1 cellular context compared by ENCODE assay signal in genomic region chr13:43730642-43731041, GRCh38.
TF ChIP-seq lines count a peak whose summit lies in the region.

No MANE protein-coding gene starts in this region.

TF ChIP-seq in WTC11, 78 proteins besides CTCF, POLR2A, EP300 and RAD21 (continued from another document):
- TF ChIP-seq, protein P1, sequence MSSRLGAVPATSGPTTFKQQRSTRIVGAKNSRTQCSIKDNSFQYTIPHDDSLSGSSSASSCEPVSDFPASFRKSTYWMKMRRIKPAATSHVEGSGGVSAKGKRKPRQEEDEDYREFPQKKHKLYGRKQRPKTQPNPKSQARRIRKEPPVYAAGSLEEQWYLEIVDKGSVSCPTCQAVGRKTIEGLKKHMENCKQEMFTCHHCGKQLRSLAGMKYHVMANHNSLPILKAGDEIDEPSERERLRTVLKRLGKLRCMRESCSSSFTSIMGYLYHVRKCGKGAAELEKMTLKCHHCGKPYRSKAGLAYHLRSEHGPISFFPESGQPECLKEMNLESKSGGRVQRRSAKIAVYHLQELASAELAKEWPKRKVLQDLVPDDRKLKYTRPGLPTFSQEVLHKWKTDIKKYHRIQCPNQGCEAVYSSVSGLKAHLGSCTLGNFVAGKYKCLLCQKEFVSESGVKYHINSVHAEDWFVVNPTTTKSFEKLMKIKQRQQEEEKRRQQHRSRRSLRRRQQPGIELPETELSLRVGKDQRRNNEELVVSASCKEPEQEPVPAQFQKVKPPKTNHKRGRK (CRISPR knock-in tag; IDR thresholded peaks at IDR 0.05; ENCODE audit: borderline replicate concordance) = no peak
- TF ChIP-seq MAX (CRISPR knock-in tag; IDR thresholded peaks at IDR 0.05) = no peak
- no peak for TF ChIP-seq TCF7 (CRISPR knock-in tag; IDR thresholded peaks at IDR 0.05; ENCODE audit: low read depth)
- TF ChIP-seq ZNF423 (CRISPR knock-in tag; IDR thresholded peaks at IDR 0.05) = no peak
- TF ChIP-seq CREM (CRISPR knock-in tag; IDR thresholded peaks at IDR 0.05) = no peak
- no peak for TF ChIP-seq E2F4 (CRISPR knock-in tag; IDR thresholded peaks at IDR 0.05; ENCODE audit: borderline replicate concordance, low read depth)
- no peak for TF ChIP-seq IRF2 (CRISPR knock-in tag; IDR thresholded peaks at IDR 0.05; ENCODE audit: borderline replicate concordance, low read depth)
- no peak for TF ChIP-seq ZNF232 (CRISPR knock-in tag; IDR thresholded peaks at IDR 0.05)
